ENCODE assay signal across 15 cellular contexts in the genomic region with DNA sequence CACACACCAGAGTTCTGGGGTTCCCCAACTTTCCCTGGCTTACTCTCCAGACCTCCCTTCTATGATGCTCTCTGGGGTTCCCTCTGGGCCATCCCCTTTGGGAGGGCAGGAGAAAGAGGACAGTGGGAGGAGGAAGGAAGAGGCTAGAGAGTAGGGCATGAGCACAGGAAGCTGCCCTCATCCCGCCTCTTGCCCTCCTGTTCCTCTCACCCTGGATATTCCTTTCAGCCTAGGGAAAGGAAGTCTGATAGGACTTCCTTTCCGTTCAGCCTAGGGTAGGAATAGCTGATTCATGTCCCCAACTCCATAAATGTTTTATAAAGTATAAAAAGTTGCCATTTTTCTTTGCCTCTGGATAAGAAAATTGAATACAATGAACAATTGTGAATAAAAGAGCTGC. TPM values are rescaled to one million over a fixed set of nuclear protein-coding genes. Genes with fewer than 3 reads are reported as not detected.
DNase-seq lines count a peak whose midpoint lies in the region; ATAC-seq and TF ChIP-seq lines count a peak whose summit lies in the region.
"Had no signal": no experiment of that assay in that cellular context is flagged by ENCODE, and none has a peak within 500 bp of the region (broad histone marks: within the 10 kb centered on the region; RNA-seq: fewer than 3 reads in every experiment).

No MANE protein-coding gene starts in this region.

- H3K79me1 ChIP-seq in trophoblast cell (ENCODE audit: low read length), result no peaks in the 10 kb centered on the region

- no peaks in the 10 kb centered on the region for H3K27me3 ChIP-seq in mammary epithelial cell (ENCODE audit: insufficient read depth, low read length)
- H3K27me3 ChIP-seq in trophoblast cell (ENCODE audit: insufficient read depth, low read length), result no peaks in the 10 kb centered on the region
- H3K27me3 ChIP-seq: BLaER1 treated with 17β-estradiol and CSF1 and Interleukin-3, amounts not matched to agents 10 nM and 100 nM had no signal

- peaks cover 36% of the 10 kb centered on the region for H3K9me3 Mint-ChIP-seq in glutamatergic neuron (ENCODE audit: unreplicated experiment)
- H3K9me3 Mint-ChIP-seq in natural killer cell, result no peaks in the 10 kb centered on the region
- H3K9me3 Mint-ChIP-seq: HFFc6 had no signal

- DNase-seq in NCI-H69 (lab: John Stamatoyannopoulos, UW), result peak; percentile 71
- no peak for DNase-seq in mammary epithelial cell
- DNase-seq in glutamatergic neuron, result no peak
- no peak for DNase-seq in trophoblast cell
- DNase-seq in A172 (ENCODE audit: low spot score), result no peak
- no peak for DNase-seq in natural killer cell
- DNase-seq: AML-193; CD4-positive, CD25-positive, alpha-beta regulatory T cell; DMS53; HCEC 1CT; HFFc6 had no signal

- ATAC-seq in natural killer cell (no peak), HG02973 (IDR thresholded peaks at IDR 0.05; ENCODE audit: unreplicated experiment) (no peak), HG03469 (IDR thresholded peaks at IDR 0.05; ENCODE audit: unreplicated experiment) (no peak)

- dilution Hi-C loops in mammary epithelial cell (cut with HindIII; ENCODE audit: low sequenced_read_pairs), result loop anchor here (25.0 kb wide), 1 partner anchor 327 kb away; no protein-coding TSS in a partner anchor

- H3K4me1 ChIP-seq in mammary epithelial cell (ENCODE audit: insufficient read depth, low read length) (no peaks in the 10 kb centered on the region), trophoblast cell (ENCODE audit: control insufficient read depth in 1 of 2, insufficient read depth in 2 of 2, low read length in 2 of 2) (peaks cover 0 to 4% of the 10 kb centered on the region in 2 experiments)

- no peak overlapping the region for H2BK5ac ChIP-seq in trophoblast cell (ENCODE audit: low read depth, low read length, poor library complexity)

- H3K4me1 Mint-ChIP-seq in glutamatergic neuron (ENCODE audit: low read depth, unreplicated experiment), result peaks cover 48% of the 10 kb centered on the region
- H3K4me1 Mint-ChIP-seq in natural killer cell, result no peaks in the 10 kb centered on the region

- H4K12ac ChIP-seq in trophoblast cell (ENCODE audit: low read depth, low read length), result no peak overlapping the region

- intact Hi-C loops in mammary epithelial cell (cut with micrococcal nuclease), result no loop called here
- intact Hi-C loops in natural killer cell (cut with micrococcal nuclease), result no loop called here

- H3K4ac ChIP-seq in trophoblast cell (ENCODE audit: low read depth, low read length), result no peak overlapping the region

- in situ Hi-C loops in mammary epithelial cell (cut with MboI; ENCODE audit: low sequenced_read_pairs in 2 of 2), result loop anchor here (25.0 kb wide), 2 partner anchors 327 to 423 kb away; no protein-coding TSS in a partner anchor

- 42% methylated on average over 2 of the region's 2 CpGs for WGBS in mammary epithelial cell (ENCODE audit: low coverage, missing lambda C conversion rate)
- WGBS in trophoblast cell (ENCODE audit: extremely low coverage, insufficient coverage, insufficient read length), result no CpG with 5 or more reads among the region's 2 CpGs

- H3K36me3 ChIP-seq in mammary epithelial cell (ENCODE audit: insufficient read depth, low read length) (no peaks in the 10 kb centered on the region), trophoblast cell (ENCODE audit: control insufficient read depth in 1 of 2, insufficient read depth in 2 of 2, low read length in 2 of 2) (peaks cover 4 to 9% of the 10 kb centered on the region in 2 experiments)

- H3K4me3 Mint-ChIP-seq in glutamatergic neuron (ENCODE audit: unreplicated experiment) (peak overlapping the region; percentile 94), natural killer cell (no peak overlapping the region)
- H3K4me3 Mint-ChIP-seq: CD4-positive, CD25-positive, alpha-beta regulatory T cell; HFFc6 had no signal

- no peak overlapping the region for H3K4me2 ChIP-seq in mammary epithelial cell (ENCODE audit: insufficient read depth, low read depth, low read length)
- H3K4me2 ChIP-seq in trophoblast cell (ENCODE audit: low read length), result no peak overlapping the region

- H3K4me3 ChIP-seq in mammary epithelial cell (replicated peaks in 1 of 3; ENCODE audit: insufficient read depth in 1 of 3, low read depth in 2 of 3, low read length in 3 of 3) (no peak overlapping the region), trophoblast cell (ENCODE audit: low read depth, low read length) (no peak overlapping the region)
- H3K4me3 ChIP-seq: BLaER1 treated with 17β-estradiol and CSF1 and Interleukin-3, amounts not matched to agents 10 nM and 100 nM had no signal

- H3K27me3 Mint-ChIP-seq in glutamatergic neuron (ENCODE audit: unreplicated experiment) (peaks cover 21% of the 10 kb centered on the region), natural killer cell (ENCODE audit: low read depth in 2 of 2) (peaks cover 32 to 65% of the 10 kb centered on the region in 2 donors)

- no peak overlapping the region for H3K14ac ChIP-seq in trophoblast cell (ENCODE audit: low read length)

- H2BK120ac ChIP-seq in trophoblast cell (ENCODE audit: insufficient read depth, low read length, poor library complexity), result no peak overlapping the region

- H3K27ac Mint-ChIP-seq in glutamatergic neuron (ENCODE audit: unreplicated experiment) (peak overlapping the region; percentile 18), natural killer cell (no peak overlapping the region)
- H3K27ac Mint-ChIP-seq: CD4-positive, CD25-positive, alpha-beta regulatory T cell; HFFc6 had no signal

- H3K9me3 ChIP-seq in mammary epithelial cell (replicated peaks; ENCODE audit: insufficient read depth, low read length) (no peaks in the 10 kb centered on the region), trophoblast cell (ENCODE audit: insufficient read depth, low read depth, low read length) (no peaks in the 10 kb centered on the region)
- H3K9me3 ChIP-seq: BLaER1 treated with 17β-estradiol and CSF1 and Interleukin-3, amounts not matched to agents 10 nM and 100 nM had no signal

- H2BK12ac ChIP-seq in trophoblast cell (ENCODE audit: low read length), result no peak overlapping the region

- no peak overlapping the region for H4K91ac ChIP-seq in trophoblast cell (ENCODE audit: low read depth, low read length)

- H4K8ac ChIP-seq in trophoblast cell (ENCODE audit: low read depth, low read length), result no peak overlapping the region

- peak overlapping the region; percentile 39 for H2AFZ ChIP-seq in mammary epithelial cell (ENCODE audit: low read depth, low read length)
- no peak overlapping the region for H2AFZ ChIP-seq in trophoblast cell (ENCODE audit: insufficient read depth, low read length, poor library complexity)

- H3K27ac ChIP-seq in mammary epithelial cell (ENCODE audit: insufficient read depth, low read depth, low read length) (no peak overlapping the region), trophoblast cell (ENCODE audit: low read depth, low read length) (no peak overlapping the region)
- H3K27ac ChIP-seq: BLaER1 treated with 17β-estradiol and CSF1 and Interleukin-3, amounts not matched to agents 10 nM and 100 nM; HL-60 had no signal

- BruUV-seq in mammary epithelial cell (replicated peaks; lab: Mats Ljungman, UMichigan), result no TSS peak

- no peak overlapping the region for H3K18ac ChIP-seq in trophoblast cell (ENCODE audit: low read length)

- TF ChIP-seq CTCF in mammary epithelial cell (conservative IDR thresholded peaks at IDR 0.05 in 1 of 2, IDR thresholded peaks at IDR 0.05 in 1 of 2; ENCODE audit: extremely low read depth in 1 of 2, insufficient read depth in 1 of 2, low read depth in 1 of 2, low read length in 2 of 2) (no peak), glutamatergic neuron (IDR thresholded peaks at IDR 0.05; ENCODE audit: partially characterized antibody, unreplicated experiment) (no peak), natural killer cell (IDR thresholded peaks at IDR 0.05) (no peak)

- H3K23ac ChIP-seq in trophoblast cell (ENCODE audit: low read length), result peak overlapping the region; percentile 48

- H3K9ac ChIP-seq in mammary epithelial cell (ENCODE audit: insufficient read depth, low read length), result no peak overlapping the region
- H3K9ac ChIP-seq in trophoblast cell (ENCODE audit: low read length), result no peak overlapping the region
- H3K9ac ChIP-seq: BLaER1 treated with 17β-estradiol and CSF1 and Interleukin-3, amounts not matched to agents 10 nM and 100 nM had no signal

- CTCF ChIA-PET in mammary epithelial cell (lab: Charles Lee; ENCODE audit: low non-redundant PET), result no interaction called here

- H3K36me3 Mint-ChIP-seq in glutamatergic neuron (ENCODE audit: unreplicated experiment) (peaks cover 30% of the 10 kb centered on the region), natural killer cell (no peaks in the 10 kb centered on the region)
- H3K36me3 Mint-ChIP-seq: CD4-positive, CD25-positive, alpha-beta regulatory T cell had no signal

- H2AK5ac ChIP-seq in trophoblast cell (ENCODE audit: low read length), result no peak overlapping the region

- no peaks in the 10 kb centered on the region for H3K79me2 ChIP-seq in mammary epithelial cell (ENCODE audit: insufficient read depth, low read length)
- peaks cover 2% of the 10 kb centered on the region for H3K79me2 ChIP-seq in trophoblast cell (ENCODE audit: control insufficient read depth, insufficient read depth, low read length, poor library complexity)

- H4K20me1 ChIP-seq in mammary epithelial cell (ENCODE audit: insufficient read depth, low read length), result no peaks in the 10 kb centered on the region

RNA-seq across cellular contexts. Expression of a gene that starts 7.4 kb away (rescaled TPM):
- total RNA-seq in mammary epithelial cell (100 to 1,000 TPM in 1 of 2 donors, 10 to 100 TPM in 1; 30.8 to 103 TPM), glutamatergic neuron (ENCODE audit: unreplicated experiment) (2,530 TPM), natural killer cell (under 1 TPM in 2 of 3 donors, not detected in 1; 0.07 to 0.31 TPM)
- 4.0 TPM for polyA plus RNA-seq in mammary epithelial cell
- 23.7 TPM for polyA minus RNA-seq in mammary epithelial cell
- polyA plus RNA-seq in trophoblast cell (2013), result 18.6 and 19.9 TPM in 2 replicates
- 98.8 and 137 TPM in 2 replicates for total RNA-seq in A172 (2014; rRNA removed; shearing (Covaris generic))

Comparison
In these comparisons a context has a peak if more than half of its experiments do, and no peak if none do; other contexts are left out.
1. RNA of a gene that starts 7.4 kb away (total RNA-seq): 2,530 TPM in glutamatergic neuron (single experiment); 30.8 to 103 TPM in mammary epithelial cell, 98.8 to 137 TPM in A172 and 0.07 to 0.31 TPM in natural killer cell; every median in the first group is over 10 times any median in the second.